In genomic region chr5:14158890-14159666, GRCh38 we compare ENCODE assay signal across 13 cellular contexts.
"Had no signal": no experiment of that assay in that cellular context is flagged by ENCODE, and none has a peak within 500 bp of the region (broad histone marks: within the 10 kb centered on the region; RNA-seq: fewer than 3 reads in every experiment).

No MANE protein-coding gene starts in this region.

- H3K27me3 ChIP-seq: esophagus squamous epithelium, foreskin keratinocyte, pancreas, stomach, uterus had no signal

- H3K36me3 ChIP-seq: esophagus squamous epithelium, pancreas, stomach, uterus had no signal

- ATAC-seq: foreskin keratinocyte, left lobe of liver, pancreas had no signal

- H3K9me3 ChIP-seq: pancreas, uterus had no signal

- H3K9me3 Mint-ChIP-seq: T-helper 1 cell treated with Interleukin-12 subunit alpha and Interleukin-12 subunit beta and Interleukin-4 antibody, amounts not matched to agents 30 μg/mL and 1 μg/mL, for 36 hours had no signal

- H3K36me3 Mint-ChIP-seq: activated naive CD8-positive, alpha-beta T cell had no signal

- H3K27ac ChIP-seq: esophagus squamous epithelium, foreskin keratinocyte, pancreas had no signal

- H3K4me3 ChIP-seq: esophagus squamous epithelium, pancreas, stomach, uterus had no signal

- H3K27ac Mint-ChIP-seq: activated naive CD8-positive, alpha-beta T cell; activated T-cell treated with anti-CD3 and anti-CD28 coated beads, Interleukin-2, amount 50 U/mL, for 24 hours; T-helper 1 cell treated with Interleukin-12 subunit alpha and Interleukin-12 subunit beta and Interleukin-4 antibody, amounts not matched to agents 30 μg/mL and 1 μg/mL, for 36 hours had no signal

- DNase-seq: activated gamma-delta T cell; activated T-cell treated with anti-CD3 and anti-CD28 coated beads, Interleukin-2, amount 50 U/mL, for 24 hours; amygdala; esophagus squamous epithelium; foreskin keratinocyte; head of caudate nucleus; pancreas; stimulated activated CD4-positive, alpha-beta T cell treated with anti-CD3 and anti-CD28 coated beads, Interleukin-4, amount 100 ng/mL, for 4 hours; stomach; uterus had no signal

- H3K4me3 Mint-ChIP-seq: activated naive CD8-positive, alpha-beta T cell; activated T-cell treated with anti-CD3 and anti-CD28 coated beads, Interleukin-2, amount 50 U/mL, for 24 hours; T-helper 1 cell treated with Interleukin-12 subunit alpha and Interleukin-12 subunit beta and Interleukin-4 antibody, amounts not matched to agents 30 μg/mL and 1 μg/mL, for 36 hours had no signal
